ENCODE assay signal across 8 cellular contexts in genomic region chr19:21602659-21603430, GRCh38.
DNase-seq lines count a peak whose midpoint lies in the region; ATAC-seq, FAIRE-seq and TF ChIP-seq lines count a peak whose summit lies in the region.
"Not testable (repeated sequence)": the region's sequence is repeated elsewhere in the genome, so short reads cannot be mapped to it uniquely, and the experiment has no call there.

No MANE protein-coding gene starts in this region.

- not testable (repeated sequence) for H3K9me2 ChIP-seq in GM23338 (ENCODE audit: insufficient read depth)

- TF ChIP-seq RAD21 in HepG2 (CRISPR knock-in tag; IDR thresholded peaks at IDR 0.05), result not testable (repeated sequence)

- not testable (repeated sequence) for H3K9ac ChIP-seq in HepG2 (ENCODE audit: insufficient read depth, low read depth, low read length)

- not testable (repeated sequence) for ATAC-seq in GM23338; T-cell (replicated peaks in 1 of 4); HepG2
- peak in 2 of 4 donors; percentile 49 to 50 for ATAC-seq in heart left ventricle

- not testable (repeated sequence) for H3K4me3 ChIP-seq in GM23338; NB4 (ENCODE audit: low read depth, low read length); HepG2 (replicated peaks in 1 of 3; ENCODE audit: insufficient read depth in 1 of 3, low read depth in 2 of 3, low read length in 3 of 3); neutrophil (ENCODE audit: low read depth in 1 of 2, low read length in 1 of 2); vagina
- H3K4me3 ChIP-seq in heart left ventricle, result peak overlapping the region in 6 of 12 donors; percentile 5 to 22 (median 12)

- FAIRE-seq in HepG2 (lab: Jason Lieb, UNC), result not testable (repeated sequence)

- not testable (repeated sequence) for TF ChIP-seq EP300 in HepG2 (IDR thresholded peaks at IDR 0.05; ENCODE audit: low read depth in 2 of 2, low read length in 2 of 2); HepG2 (CRISPR knock-in tag; IDR thresholded peaks at IDR 0.05; ENCODE audit: borderline replicate concordance)

- H3K4me3 Mint-ChIP-seq in GM23338 (0 out of 3 replicates have a peak overlapping the region, but pooled peaks have one; percentile 2), T-cell (peak overlapping the region in 2 of 3 donors; percentile 91 to 93)

- H3K27me3 Mint-ChIP-seq in GM23338 (ENCODE audit: insufficient read depth, low read depth, poor library complexity), result peaks cover 14% of the 10 kb centered on the region
- not testable (repeated sequence) for H3K27me3 Mint-ChIP-seq in T-cell

- H3K9me3 Mint-ChIP-seq in GM23338, T-cell: not testable (repeated sequence)

- in situ Hi-C loops in HepG2 (cut with HindIII; ENCODE audit: extremely low pct_ligation_motif_present, low pct_unique_long_range_greater_than_20kb), result not testable (repeated sequence)

- BruUV-seq in HepG2 (replicated peaks; lab: Mats Ljungman, UMichigan), result not testable (repeated sequence)

- TF ChIP-seq POLR2A in NB4 (IDR thresholded peaks at IDR 0.05; ENCODE audit: extremely low read depth, insufficient read length); heart left ventricle (IDR thresholded peaks at IDR 0.05); HepG2 (IDR thresholded peaks at IDR 0.05; ENCODE audit: insufficient read depth in 1 of 2, low read depth in 2 of 2, low read length in 2 of 2); vagina (IDR thresholded peaks at IDR 0.05): not testable (repeated sequence)

- POLR2A ChIA-PET in T-cell (lab: Charles Lee); HepG2 (lab: Yijun Ruan, JAX): not testable (repeated sequence)

- not testable (repeated sequence) for H3K27ac Mint-ChIP-seq in GM23338
- peak overlapping the region in 1 of 2 donors; percentile 2 for H3K27ac Mint-ChIP-seq in T-cell

- H3K27me3 ChIP-seq in GM23338 (ENCODE audit: insufficient read depth), result peaks cover 22% of the 10 kb centered on the region
- H3K27me3 ChIP-seq in heart left ventricle; HepG2 (ENCODE audit: control insufficient read depth in 1 of 2, insufficient read depth in 2 of 2, low read length in 2 of 2); neutrophil; vagina: not testable (repeated sequence)

- intact Hi-C loops in heart left ventricle (cut with DNase I); HepG2 (cut with micrococcal nuclease; ENCODE audit: unreplicated experiment); vagina (cut with DNase I): not testable (repeated sequence)

- H3K79me2 ChIP-seq in GM23338 (replicated peaks; ENCODE audit: insufficient read depth); HepG2 (ENCODE audit: insufficient read depth, low read length): not testable (repeated sequence)

- not testable (repeated sequence) for H3F3A ChIP-seq in GM23338 (replicated peaks; ENCODE audit: low read depth)

- H3K4me1 Mint-ChIP-seq in GM23338, result peaks cover 53% of the 10 kb centered on the region
- H3K4me1 Mint-ChIP-seq in T-cell, result peaks cover 22 to 28% (median 23%) of the 10 kb centered on the region in 3 donors

- DNase-seq in GM23338 (ENCODE audit: low spot score); T-cell; heart left ventricle; HepG2 (ENCODE audit: low spot score); vagina (ENCODE audit: extremely low spot score in 2 of 2): not testable (repeated sequence)
- DNase-seq in NB4 (ENCODE audit: low read depth) (peak; percentile 18), amniotic epithelial cell (ENCODE audit: low read depth) (peak; percentile 34)

- H3K36me3 Mint-ChIP-seq in GM23338 (ENCODE audit: low read depth); T-cell: not testable (repeated sequence)

- not testable (repeated sequence) for H4K20me1 ChIP-seq in GM23338 (replicated peaks; ENCODE audit: insufficient read depth); HepG2 (ENCODE audit: insufficient read depth, low read length)

- H2AFZ ChIP-seq in GM23338, result peak overlapping the region; percentile 53; the same call in 1 of the 2 replicates
- not testable (repeated sequence) for H2AFZ ChIP-seq in HepG2 (ENCODE audit: low read length)

- 56 to 65% (median 61%) methylated on average over 11 of the region's 11 CpGs for WGBS in heart left ventricle, 4 donors
- WGBS in HepG2 (ENCODE audit: low lambda C conversion rate), result 30% methylated on average over 11 of the region's 11 CpGs

- not testable (repeated sequence) for H3K9me3 ChIP-seq in heart left ventricle; HepG2 (ENCODE audit: low read length); neutrophil; vagina

- H3K27ac ChIP-seq in GM23338 (ENCODE audit: low read depth); HepG2 (ENCODE audit: extremely low read length, insufficient read depth, low read length): not testable (repeated sequence)
- H3K27ac ChIP-seq in heart left ventricle (peak overlapping the region; percentile 69 to 90 (median 82)), neutrophil (peak overlapping the region; percentile 83), vagina (peak overlapping the region; percentile 74)

- H3K4me1 ChIP-seq in GM23338 (ENCODE audit: insufficient read depth) (peaks cover 49% of the 10 kb centered on the region), heart left ventricle (peaks cover 0 to 38% (median 18%) of the 10 kb centered on the region in 12 donors), HepG2 (ENCODE audit: insufficient read depth, low read length) (peaks cover 13% of the 10 kb centered on the region), neutrophil (ENCODE audit: control insufficient read depth in 1 of 2, insufficient read depth in 1 of 2, low read depth in 1 of 2, low read length in 1 of 2) (peaks cover 20 to 25% of the 10 kb centered on the region in 2 experiments), vagina (peaks cover 25% of the 10 kb centered on the region)

- not testable (repeated sequence) for H3K36me3 ChIP-seq in GM23338 (ENCODE audit: insufficient read depth); heart left ventricle; HepG2 (replicated peaks in 1 of 2; ENCODE audit: control insufficient read depth in 1 of 2, insufficient read depth in 2 of 2, low read length in 2 of 2); neutrophil; vagina

- CTCF ChIA-PET in T-cell (lab: Charles Lee); HepG2 (lab: Yijun Ruan, JAX; ENCODE audit: low intra/inter-chr PET ratio, low total read pairs): not testable (repeated sequence)

- not testable (repeated sequence) for TF ChIP-seq CTCF in GM23338 (conservative IDR thresholded peaks at IDR 0.05; ENCODE audit: low read depth in 2 of 2); NB4 (IDR thresholded peaks at IDR 0.05; ENCODE audit: low read depth, low read length); heart left ventricle (IDR thresholded peaks at IDR 0.05); HepG2 (CRISPR knock-in tag; IDR thresholded peaks at IDR 0.05); neutrophil (IDR thresholded peaks at IDR 0.05); vagina (IDR thresholded peaks at IDR 0.05)

- H3K4me2 ChIP-seq in GM23338 (peak overlapping the region; percentile 66), HepG2 (ENCODE audit: low read depth, low read length) (peak overlapping the region; percentile 65; the same call in 1 of the 2 replicates)

TF ChIP-seq in HepG2, 621 proteins besides CTCF, POLR2A, EP300 and RAD21:
- 0 out of 2 replicates have a peak, but pooled peaks have one; percentile 2 for TF ChIP-seq ATF7 (IDR thresholded peaks at IDR 0.05)
- not testable (repeated sequence) for TF ChIP-seq ATF7 (CRISPR knock-in tag; IDR thresholded peaks at IDR 0.05)
